ENCODE assay signal across 8 cellular contexts in the genomic region with DNA sequence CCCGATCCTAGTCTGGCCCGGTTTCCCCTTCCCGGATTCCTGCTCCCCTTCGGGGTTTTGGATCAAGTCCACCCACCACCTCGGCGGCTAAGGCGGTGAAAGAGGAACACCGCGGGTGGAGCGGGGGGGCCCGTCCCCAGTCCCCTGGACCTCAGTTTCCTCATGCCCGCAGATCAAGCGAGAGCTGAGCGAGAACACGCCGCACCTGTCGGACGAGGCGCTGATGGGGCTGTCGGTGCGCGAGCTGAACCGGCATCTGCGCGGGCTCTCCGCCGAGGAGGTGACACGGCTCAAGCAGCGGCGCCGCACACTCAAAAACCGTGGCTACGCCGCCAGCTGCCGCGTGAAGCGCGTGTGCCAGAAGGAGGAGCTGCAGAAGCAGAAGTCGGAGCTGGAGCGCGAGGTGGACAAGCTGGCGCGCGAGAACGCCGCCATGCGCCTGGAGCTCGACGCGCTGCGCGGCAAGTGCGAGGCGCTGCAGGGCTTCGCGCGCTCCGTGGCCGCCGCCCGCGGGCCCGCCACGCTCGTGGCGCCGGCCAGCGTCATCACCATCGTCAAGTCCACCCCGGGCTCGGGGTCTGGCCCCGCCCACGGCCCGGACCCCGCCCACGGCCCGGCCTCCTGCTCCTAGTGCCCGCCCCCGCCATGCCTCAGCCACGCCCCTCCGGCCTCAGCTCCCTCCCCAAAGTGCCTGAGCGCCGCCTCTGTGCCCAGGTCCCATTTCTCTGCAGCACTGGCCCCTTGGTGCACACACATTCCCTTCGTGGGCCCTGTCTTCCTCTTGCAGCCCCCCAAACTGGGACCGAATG. TPM values are rescaled to one million over a fixed set of nuclear protein-coding genes. Genes with fewer than 3 reads are reported as not detected.
A peak's percentile ranks its signal among the peaks of the same experiment; 100 is the strongest.
DNase-seq lines count a peak whose midpoint lies in the region; ATAC-seq and TF ChIP-seq lines count a peak whose summit lies in the region.

No MANE protein-coding gene starts in this region.

- no peaks in the 10 kb centered on the region for H3K27me3 Mint-ChIP-seq in activated CD4-positive, alpha-beta T cell treated with anti-CD3 and anti-CD28 coated beads for 36 hours

- no peaks in the 10 kb centered on the region for H3K9me3 Mint-ChIP-seq in activated CD4-positive, alpha-beta T cell treated with anti-CD3 and anti-CD28 coated beads for 36 hours (ENCODE audit: low read depth)

- H3K4me3 ChIP-seq in AG04449 (ENCODE audit: low read depth, low read length) (peak overlapping the region; percentile 39), coronary artery (peak overlapping the region; percentile 60)

- H3K36me3 Mint-ChIP-seq in activated CD4-positive, alpha-beta T cell treated with anti-CD3 and anti-CD28 coated beads for 36 hours (ENCODE audit: low read depth): peaks cover 8% of the 10 kb centered on the region

- intact Hi-C loops in activated CD4-positive, alpha-beta T cell treated with anti-CD3 and anti-CD28 coated beads for 36 hours (cut with DNase I, micrococcal nuclease): loop anchor here in 1 of 2 experiments (1.0 kb wide), 1 partner anchor 12 kb away; no protein-coding TSS in a partner anchor

- peak overlapping the region; percentile 24 to 50 for H3K27ac ChIP-seq in coronary artery

- POLR2A ChIA-PET in AG04449 (lab: Yijun Ruan, JAX): interaction anchor here (2.9 kb wide), 1 partner anchor 11 kb away, joined by 10 read pairs; no protein-coding TSS in a partner anchor
- POLR2A ChIA-PET in HEK293T (lab: Yijun Ruan, JAX): interaction anchor here (0.6 to 1.3 kb wide), 4 partner anchors 11 to 103 kb away, joined by 3 to 4 read pairs (median 3); partner anchors contain the start of genes MAFF and PLA2G6
- POLR2A ChIA-PET in activated CD4-positive, alpha-beta T cell treated with anti-CD3 and anti-CD28 coated beads for 36 hours (lab: Charles Lee): no interaction called here

- DNase-seq in AG04449 (ENCODE audit: low read depth, low spot score) (no peak), HEK293T (ENCODE audit: extremely low spot score) (peak; percentile 100), coronary artery (ENCODE audit: low spot score) (no peak), lung microvascular endothelial cell (ENCODE audit: low read depth in 2 of 2) (peak; percentile 44 to 49), omental fat pad (ENCODE audit: low spot score) (no peak)
- DNase-seq in activated CD4-positive, alpha-beta T cell treated with anti-CD3 and anti-CD28 coated beads for 36 hours: peak; percentile 81
- DNase-seq in stimulated activated CD8-positive, alpha-beta memory T cell treated with anti-CD3 and anti-CD28 coated beads, Interleukin-4, amount 100 ng/mL, for 24 hours (ENCODE audit: low read depth): peak; percentile 42

- ATAC-seq in activated CD4-positive, alpha-beta T cell treated with anti-CD3 and anti-CD28 coated beads for 36 hours: peak; percentile 57
- ATAC-seq in omental fat pad (ENCODE audit: low FRiP score) (no peak), HG03108 (IDR thresholded peaks at IDR 0.05; ENCODE audit: unreplicated experiment) (no peak)

- H3K4me3 Mint-ChIP-seq in activated CD4-positive, alpha-beta T cell treated with anti-CD3 and anti-CD28 coated beads for 36 hours: no peak overlapping the region

- H3K4me1 Mint-ChIP-seq in activated CD4-positive, alpha-beta T cell treated with anti-CD3 and anti-CD28 coated beads for 36 hours: peaks cover 40% of the 10 kb centered on the region

- TF ChIP-seq CTCF in AG04449 (IDR thresholded peaks at IDR 0.05; ENCODE audit: insufficient read depth, low read length, missing control alignments): peak; percentile 16
- TF ChIP-seq CTCF in coronary artery (IDR thresholded peaks at IDR 0.05): no peak
- TF ChIP-seq CTCF in omental fat pad (IDR thresholded peaks at IDR 0.05): no peak

- CTCF ChIA-PET in AG04449 (lab: Yijun Ruan, JAX) (interaction anchor here (1.3 kb wide), 1 partner anchor 100 kb away, joined by 6 read pairs; no protein-coding TSS in a partner anchor), HEK293T (lab: Yijun Ruan, JAX) (no interaction called here)
- CTCF ChIA-PET in activated CD4-positive, alpha-beta T cell treated with anti-CD3 and anti-CD28 coated beads for 36 hours (lab: Charles Lee): no interaction called here

- no peak overlapping the region for H3K27ac Mint-ChIP-seq in activated CD4-positive, alpha-beta T cell treated with anti-CD3 and anti-CD28 coated beads for 36 hours

TF ChIP-seq in HEK293T, 16 proteins besides CTCF, POLR2A, EP300 and RAD21:
- no peak for TF ChIP-seq CTBP1 (IDR thresholded peaks at IDR 0.05; ENCODE audit: borderline replicate concordance)
- TF ChIP-seq HDGF (IDR thresholded peaks at IDR 0.05; ENCODE audit: borderline replicate concordance): 0 out of 2 replicates have a peak, but pooled peaks have one; percentile 47
- 0 out of 2 replicates have a peak, but pooled peaks have one; percentile 7 for TF ChIP-seq FOXM1 (IDR thresholded peaks at IDR 0.05; ENCODE audit: borderline replicate concordance)
- peak; percentile 49; the same call in 1 of the 2 replicates for TF ChIP-seq ARNT (IDR thresholded peaks at IDR 0.05)
- TF ChIP-seq LEF1 (IDR thresholded peaks at IDR 0.05; ENCODE audit: borderline replicate concordance): 0 out of 2 replicates have a peak, but pooled peaks have one; percentile 60
- no peak for TF ChIP-seq SUZ12 (IDR thresholded peaks at IDR 0.05)
- no peak for TF ChIP-seq L3MBTL2 (conservative IDR thresholded peaks at IDR 0.05)
- no peak for TF ChIP-seq TARDBP (IDR thresholded peaks at IDR 0.05)

RNA-seq across cellular contexts. Expression of gene MAFF, which starts 12.7 kb away (rescaled TPM):
- 1 to 10 TPM; 8.3 to 9.4 TPM for total RNA-seq in activated CD4-positive, alpha-beta T cell treated with anti-CD3 and anti-CD28 coated beads for 36 hours
- total RNA-seq in lung microvascular endothelial cell (41.0 and 262 TPM in 2 replicates), omental fat pad (100 to 1,000 TPM in 3 of 4 donors, 10 to 100 TPM in 1; 73.9 to 334 (median 202) TPM)

RNA-seq across cellular contexts. Expression of gene PLA2G6, which starts 32.8 kb away (rescaled TPM):
- 10 to 100 TPM; 54.0 to 57.3 TPM for total RNA-seq in activated CD4-positive, alpha-beta T cell treated with anti-CD3 and anti-CD28 coated beads for 36 hours
- total RNA-seq in lung microvascular endothelial cell (1.3 and 4.8 TPM in 2 replicates), omental fat pad (10 to 100 TPM; 30.8 to 58.5 (median 45.1) TPM)

RNA-seq across cellular contexts. Expression of gene TMEM184B, which starts 58.4 kb away (rescaled TPM):
- total RNA-seq in activated CD4-positive, alpha-beta T cell treated with anti-CD3 and anti-CD28 coated beads for 36 hours: 10 to 100 TPM; 16.0 to 19.8 TPM
- total RNA-seq in lung microvascular endothelial cell (26.0 and 26.2 TPM in 2 replicates), omental fat pad (10 to 100 TPM; 41.2 to 86.4 (median 48.6) TPM)

Comparison
In these comparisons a context has a peak if more than half of its experiments do, and no peak if none do; other contexts are left out.
1. DNase-seq: peak in HEK293T (single experiment), activated CD4-positive, alpha-beta T cell treated with anti-CD3 and anti-CD28 coated beads for 36 hours (single experiment), lung microvascular endothelial cell (2 of 2) and stimulated activated CD8-positive, alpha-beta memory T cell treated with anti-CD3 and anti-CD28 coated beads, Interleukin-4, amount 100 ng/mL, for 24 hours (single experiment); none in AG04449 (single experiment), coronary artery (single experiment) and omental fat pad (single experiment).